1 cellular context compared by ENCODE assay signal in genomic region chr16:87528690-87529579, GRCh38.
A peak's percentile ranks its signal among the peaks of the same experiment; 100 is the strongest.
TF ChIP-seq lines count a peak whose summit lies in the region.

No MANE protein-coding gene starts in this region.

TF ChIP-seq in HepG2, 621 proteins besides CTCF, POLR2A, EP300 and RAD21 (continued from another document and continues in another):
- no peak for TF ChIP-seq REST (IDR thresholded peaks at IDR 0.05; ENCODE audit: borderline replicate concordance in 1 of 2, low read depth in 1 of 2, low read length in 2 of 2)
- peak; percentile 71; the same call in 1 of the 2 replicates for TF ChIP-seq ZBED4 (CRISPR knock-in tag; IDR thresholded peaks at IDR 0.05; ENCODE audit: borderline replicate concordance)
- TF ChIP-seq GTF3A (CRISPR knock-in tag; conservative IDR thresholded peaks at IDR 0.05) = no peak
- 0 out of 2 replicates have a peak, but pooled peaks have one; percentile 74 for TF ChIP-seq NR0B2 (CRISPR knock-in tag; IDR thresholded peaks at IDR 0.05)
- TF ChIP-seq ATF2 (CRISPR knock-in tag; IDR thresholded peaks at IDR 0.05) = peak; percentile 90
- no peak for TF ChIP-seq NCOA1 (CRISPR knock-in tag; IDR thresholded peaks at IDR 0.05)
- peak; percentile 15; the same call in 1 of the 2 replicates for TF ChIP-seq ZNF512 (CRISPR knock-in tag; IDR thresholded peaks at IDR 0.05)
- no peak for TF ChIP-seq PLSCR1 (CRISPR knock-in tag; IDR thresholded peaks at IDR 0.05; ENCODE audit: borderline replicate concordance)
- TF ChIP-seq ZBTB10 (CRISPR knock-in tag; IDR thresholded peaks at IDR 0.05; ENCODE audit: borderline replicate concordance) = no peak; the same call in 1 of the 2 replicates
- peak; percentile 97 for TF ChIP-seq HDAC2 (CRISPR knock-in tag; IDR thresholded peaks at IDR 0.05)
- peak; percentile 39; the same call in 1 of the 2 replicates for TF ChIP-seq FOXA1 (IDR thresholded peaks at IDR 0.05)
- TF ChIP-seq FOXA1 (CRISPR knock-in tag; IDR thresholded peaks at IDR 0.05) = peak; percentile 91
- TF ChIP-seq HDAC1 (CRISPR knock-in tag; IDR thresholded peaks at IDR 0.05) = peak; percentile 90
- TF ChIP-seq IKZF5 (CRISPR knock-in tag; IDR thresholded peaks at IDR 0.05) = peak; percentile 95
- TF ChIP-seq THRA (CRISPR knock-in tag; IDR thresholded peaks at IDR 0.05; ENCODE audit: borderline replicate concordance) = peak; percentile 94
- TF ChIP-seq MIXL1 (CRISPR knock-in tag; IDR thresholded peaks at IDR 0.05) = peak; percentile 91
- no peak for TF ChIP-seq ZNF329 (CRISPR knock-in tag; IDR thresholded peaks at IDR 0.05; ENCODE audit: low read depth)
- no peak for TF ChIP-seq POLR2AphosphoS2 (IDR thresholded peaks at IDR 0.05; ENCODE audit: low read depth, low read length)
- TF ChIP-seq ZNF234 (CRISPR knock-in tag; conservative IDR thresholded peaks at IDR 0.05) = no peak
- TF ChIP-seq SIX4 (CRISPR knock-in tag; IDR thresholded peaks at IDR 0.05) = peak; percentile 85
- peak; percentile 72; the same call in 1 of the 2 replicates for TF ChIP-seq TBX3 (IDR thresholded peaks at IDR 0.05; ENCODE audit: borderline replicate concordance)
- TF ChIP-seq PHF8 (CRISPR knock-in tag; IDR thresholded peaks at IDR 0.05) = peak; percentile 54
- no peak for TF ChIP-seq FIP1L1 (IDR thresholded peaks at IDR 0.05; ENCODE audit: borderline replicate concordance, insufficient read depth, low read depth, low read length)
- no peak; the same call in 1 of the 2 replicates for TF ChIP-seq ZNF451 (CRISPR knock-in tag; IDR thresholded peaks at IDR 0.05)
- TF ChIP-seq HES4 (CRISPR knock-in tag; IDR thresholded peaks at IDR 0.05; ENCODE audit: borderline replicate concordance) = no peak
- TF ChIP-seq CEBPG (CRISPR knock-in tag; IDR thresholded peaks at IDR 0.05) = peak; percentile 71
- peak in 1 of 2 experiments; percentile 66; a peak in 1 of 4 replicates for TF ChIP-seq KLF16 (CRISPR knock-in tag; IDR thresholded peaks at IDR 0.05)
- no peak for TF ChIP-seq CENPT (CRISPR knock-in tag; IDR thresholded peaks at IDR 0.05; ENCODE audit: low read depth)
- TF ChIP-seq ZBTB25 (CRISPR knock-in tag; IDR thresholded peaks at IDR 0.05) = peak; percentile 85
- no peak for TF ChIP-seq MLXIP (CRISPR knock-in tag; IDR thresholded peaks at IDR 0.05; ENCODE audit: borderline replicate concordance)
